Comparison of ENCODE assay signal across 22 cellular contexts in genomic region chr22:32603651-32604540, GRCh38.
DNase-seq lines count a peak whose midpoint lies in the region; ATAC-seq and TF ChIP-seq lines count a peak whose summit lies in the region.
"Had no signal": no experiment of that assay in that cellular context is flagged by ENCODE, and none has a peak within 500 bp of the region (broad histone marks: within the 10 kb centered on the region; RNA-seq: fewer than 3 reads in every experiment).

No MANE protein-coding gene starts in this region.

- TF ChIP-seq CTCF in heart left ventricle (IDR thresholded peaks at IDR 0.05) (no peak), osteoblast (IDR thresholded peaks at IDR 0.05; ENCODE audit: extremely low read depth, low read depth, low read length) (no peak), BE2C (IDR thresholded peaks at IDR 0.05; ENCODE audit: low read depth, low read length) (no peak), foreskin keratinocyte (conservative IDR thresholded peaks at IDR 0.05) (no peak)

- H3K4me3 Mint-ChIP-seq in activated naive CD8-positive, alpha-beta T cell treated with anti-CD3 and anti-CD28 coated beads, Interleukin-2, amount 10 ng/mL, durations not matched to agents 7 days and 5 days = no peak overlapping the region
- H3K4me3 Mint-ChIP-seq: activated naive CD8-positive, alpha-beta T cell; activated T-helper 17 cell treated with anti-CD3 and anti-CD28 coated beads, Interleukin-2, amount 50 U/mL, for 72 hours; nephron had no signal

- peak overlapping the region; percentile 44 for H3K27ac Mint-ChIP-seq in activated naive CD8-positive, alpha-beta T cell treated with anti-CD3 and anti-CD28 coated beads, Interleukin-2, amount 10 ng/mL, durations not matched to agents 7 days and 5 days
- H3K27ac Mint-ChIP-seq: activated naive CD8-positive, alpha-beta T cell; activated T-helper 17 cell treated with anti-CD3 and anti-CD28 coated beads, Interleukin-2, amount 50 U/mL, for 72 hours had no signal

- no peaks in the 10 kb centered on the region for H4K20me1 ChIP-seq in BLaER1 treated with 17β-estradiol and CSF1 and Interleukin-3, amounts not matched to agents 10 nM and 100 nM
- H4K20me1 ChIP-seq in osteoblast (ENCODE audit: insufficient read depth, low read length) = no peaks in the 10 kb centered on the region

- H3K9me3 Mint-ChIP-seq in activated naive CD8-positive, alpha-beta T cell treated with anti-CD3 and anti-CD28 coated beads, Interleukin-2, amount 10 ng/mL, durations not matched to agents 7 days and 5 days = no peaks in the 10 kb centered on the region
- H3K9me3 Mint-ChIP-seq: activated T-helper 17 cell treated with anti-CD3 and anti-CD28 coated beads, Interleukin-2, amount 50 U/mL, for 72 hours; brain; nephron had no signal

- ATAC-seq in activated naive CD8-positive, alpha-beta T cell treated with anti-CD3 and anti-CD28 coated beads, Interleukin-2, amount 10 ng/mL, durations not matched to agents 7 days and 5 days (ENCODE audit: low read depth) = no peak
- ATAC-seq in heart left ventricle (peak; percentile 45 to 90 (median 79)), foreskin keratinocyte (no peak)
- ATAC-seq: A549; activated T-helper 17 cell treated with anti-CD3 and anti-CD28 coated beads, Interleukin-2, amount 50 U/mL, for 72 hours; left colon had no signal

- intact Hi-C loops in heart left ventricle (cut with DNase I) = no loop called here

- peak overlapping the region in 7 of 11 experiments; percentile 4 to 43 (median 35); a peak in 10 of 22 replicates for H3K27ac ChIP-seq in BLaER1 treated with 17β-estradiol and CSF1 and Interleukin-3, amounts not matched to agents 10 nM and 100 nM
- H3K27ac ChIP-seq in heart left ventricle = peak overlapping the region in 11 of 12 donors; percentile 37 to 76 (median 60)
- no peak overlapping the region for H3K27ac ChIP-seq in osteoblast (ENCODE audit: low read depth, low read length)
- no peak overlapping the region for H3K27ac ChIP-seq in foreskin keratinocyte
- H3K27ac ChIP-seq: A549, coronary artery, psoas muscle had no signal

- peaks cover 20 to 53% (median 44%) of the 10 kb centered on the region in 10 experiments for H3K4me1 ChIP-seq in BLaER1 treated with 17β-estradiol and CSF1 and Interleukin-3, amounts not matched to agents 10 nM and 100 nM
- peaks cover 0 to 22% (median 6%) of the 10 kb centered on the region in 12 donors for H3K4me1 ChIP-seq in heart left ventricle
- H3K4me1 ChIP-seq in osteoblast (ENCODE audit: insufficient read depth, low read length) = no peaks in the 10 kb centered on the region
- H3K4me1 ChIP-seq in BE2C = no peaks in the 10 kb centered on the region
- H3K4me1 ChIP-seq in foreskin keratinocyte = peaks cover 5% of the 10 kb centered on the region
- H3K4me1 ChIP-seq: A549, psoas muscle had no signal

- peak overlapping the region in 1 of 10 experiments; percentile 9; a peak in 1 of 20 replicates for H3K4me3 ChIP-seq in BLaER1 treated with 17β-estradiol and CSF1 and Interleukin-3, amounts not matched to agents 10 nM and 100 nM
- H3K4me3 ChIP-seq in heart left ventricle = no peak overlapping the region
- no peak overlapping the region for H3K4me3 ChIP-seq in osteoblast (ENCODE audit: insufficient read depth, low read length)
- no peak overlapping the region for H3K4me3 ChIP-seq in BE2C (ENCODE audit: low read depth, low read length)
- H3K4me3 ChIP-seq: A549, coronary artery, psoas muscle had no signal

- 59 to 74% (median 65%) methylated on average over 16 of the region's 16 CpGs for whole genome bisulfite sequencing in heart left ventricle, 4 donors

- no peaks in the 10 kb centered on the region for H3K36me3 Mint-ChIP-seq in activated naive CD8-positive, alpha-beta T cell treated with anti-CD3 and anti-CD28 coated beads, Interleukin-2, amount 10 ng/mL, durations not matched to agents 7 days and 5 days
- H3K36me3 Mint-ChIP-seq: activated naive CD8-positive, alpha-beta T cell; brain had no signal

- TF ChIP-seq POLR2A in heart left ventricle (IDR thresholded peaks at IDR 0.05) = no peak

- H3K9ac ChIP-seq in BLaER1 treated with 17β-estradiol and CSF1 and Interleukin-3, amounts not matched to agents 10 nM and 100 nM = 0 out of 22 replicates have a peak overlapping the region, but pooled peaks of 1 of the 11 experiments have one; percentile 17

- DNase-seq in activated naive CD8-positive, alpha-beta T cell treated with anti-CD3 and anti-CD28 coated beads, Interleukin-2, amount 10 ng/mL, durations not matched to agents 7 days and 5 days = no peak
- DNase-seq in heart left ventricle = peak; percentile 48 to 78 (median 64)
- DNase-seq in osteoblast (ENCODE audit: insufficient read length, low spot score, missing footprints) = peak; percentile 49
- no peak for DNase-seq in SW 1271 (lab: John Stamatoyannopoulos, UW)
- no peak for DNase-seq in stimulated activated naive CD4-positive, alpha-beta T cell (lab: John Stamatoyannopoulos, UW)
- no peak for DNase-seq in BE2C
- DNase-seq in foreskin keratinocyte = no peak
- DNase-seq: activated CD4-positive, alpha-beta T cell treated with anti-CD3 and anti-CD28 coated beads for 48 hours; C1 segment of cervical spinal cord; left colon; midbrain; NCI-H1105 treated with DMSO at 0.1 percent for 48 hours; NCI-H2081 treated with DMSO at 0.1 percent for 48 hours; psoas muscle; stimulated activated CD4-positive, alpha-beta T cell treated with anti-CD3 and anti-CD28 coated beads, Interleukin-4, amount 100 ng/mL, for 4 hours had no signal

- H3K36me3 ChIP-seq in BLaER1 treated with 17β-estradiol and CSF1 and Interleukin-3, amounts not matched to agents 10 nM and 100 nM = no peaks in the 10 kb centered on the region
- no peaks in the 10 kb centered on the region for H3K36me3 ChIP-seq in heart left ventricle
- H3K36me3 ChIP-seq in osteoblast (ENCODE audit: insufficient read depth, low read length) = no peaks in the 10 kb centered on the region
- no peaks in the 10 kb centered on the region for H3K36me3 ChIP-seq in BE2C

- H3K4me2 ChIP-seq in BLaER1 treated with 17β-estradiol and CSF1 and Interleukin-3, amounts not matched to agents 10 nM and 100 nM = peak overlapping the region; percentile 50 to 84 (median 62); a peak in 21 of 22 replicates
- H3K4me2 ChIP-seq in osteoblast (ENCODE audit: insufficient read depth, low read length) = no peak overlapping the region

- H3K9me3 ChIP-seq in BLaER1 treated with 17β-estradiol and CSF1 and Interleukin-3, amounts not matched to agents 10 nM and 100 nM (replicated peaks in 1 of 11) = peaks cover 0 to 9% (median 5%) of the 10 kb centered on the region in 11 experiments; a peak in 8 of 22 replicates
- H3K9me3 ChIP-seq in heart left ventricle (no peaks in the 10 kb centered on the region), osteoblast (ENCODE audit: low read depth, low read length) (no peaks in the 10 kb centered on the region), BE2C (no peaks in the 10 kb centered on the region)
- H3K9me3 ChIP-seq: A549, psoas muscle had no signal

- peaks cover 9% of the 10 kb centered on the region for H3K4me1 Mint-ChIP-seq in activated naive CD8-positive, alpha-beta T cell treated with anti-CD3 and anti-CD28 coated beads, Interleukin-2, amount 10 ng/mL, durations not matched to agents 7 days and 5 days
- H3K4me1 Mint-ChIP-seq: activated T-helper 17 cell treated with anti-CD3 and anti-CD28 coated beads, Interleukin-2, amount 50 U/mL, for 72 hours had no signal

- no peak overlapping the region for H2AFZ ChIP-seq in osteoblast (ENCODE audit: low read length)

- H3K79me2 ChIP-seq in osteoblast (ENCODE audit: insufficient read depth, low read length) = no peaks in the 10 kb centered on the region

- POLR2A ChIA-PET in activated naive CD8-positive, alpha-beta T cell treated with anti-CD3 and anti-CD28 coated beads, Interleukin-2, amount 10 ng/mL, durations not matched to agents 7 days and 5 days (lab: Charles Lee) = no interaction called here

- H3K27me3 ChIP-seq in BLaER1 treated with 17β-estradiol and CSF1 and Interleukin-3, amounts not matched to agents 10 nM and 100 nM = no peaks in the 10 kb centered on the region
- H3K27me3 ChIP-seq in heart left ventricle (no peaks in the 10 kb centered on the region), osteoblast (ENCODE audit: insufficient read depth, low read length) (no peaks in the 10 kb centered on the region), BE2C (no peaks in the 10 kb centered on the region), foreskin keratinocyte (no peaks in the 10 kb centered on the region)

- H3K27me3 Mint-ChIP-seq in activated naive CD8-positive, alpha-beta T cell treated with anti-CD3 and anti-CD28 coated beads, Interleukin-2, amount 10 ng/mL, durations not matched to agents 7 days and 5 days = peaks cover 4% of the 10 kb centered on the region
- H3K27me3 Mint-ChIP-seq: activated naive CD8-positive, alpha-beta T cell; brain had no signal

Comparison
In these comparisons a context has a peak if more than half of its experiments do, and no peak if none do; other contexts are left out.
1. H3K27ac ChIP-seq: peak in BLaER1 treated with 17β-estradiol and CSF1 and Interleukin-3, amounts not matched to agents 10 nM and 100 nM (7 of 11) and heart left ventricle (11 of 12); none in osteoblast (single experiment) and foreskin keratinocyte (single experiment).
2. ATAC-seq: peak in heart left ventricle (4 of 4); none in activated naive CD8-positive, alpha-beta T cell treated with anti-CD3 and anti-CD28 coated beads, Interleukin-2, amount 10 ng/mL, durations not matched to agents 7 days and 5 days (single experiment) and foreskin keratinocyte (single experiment).
3. DNase-seq: peak in heart left ventricle (5 of 5) and osteoblast (single experiment); none in activated naive CD8-positive, alpha-beta T cell treated with anti-CD3 and anti-CD28 coated beads, Interleukin-2, amount 10 ng/mL, durations not matched to agents 7 days and 5 days (single experiment), SW 1271 (0 of 2), stimulated activated naive CD4-positive, alpha-beta T cell (0 of 6), BE2C (single experiment) and foreskin keratinocyte (0 of 2).